In the genomic region with DNA sequence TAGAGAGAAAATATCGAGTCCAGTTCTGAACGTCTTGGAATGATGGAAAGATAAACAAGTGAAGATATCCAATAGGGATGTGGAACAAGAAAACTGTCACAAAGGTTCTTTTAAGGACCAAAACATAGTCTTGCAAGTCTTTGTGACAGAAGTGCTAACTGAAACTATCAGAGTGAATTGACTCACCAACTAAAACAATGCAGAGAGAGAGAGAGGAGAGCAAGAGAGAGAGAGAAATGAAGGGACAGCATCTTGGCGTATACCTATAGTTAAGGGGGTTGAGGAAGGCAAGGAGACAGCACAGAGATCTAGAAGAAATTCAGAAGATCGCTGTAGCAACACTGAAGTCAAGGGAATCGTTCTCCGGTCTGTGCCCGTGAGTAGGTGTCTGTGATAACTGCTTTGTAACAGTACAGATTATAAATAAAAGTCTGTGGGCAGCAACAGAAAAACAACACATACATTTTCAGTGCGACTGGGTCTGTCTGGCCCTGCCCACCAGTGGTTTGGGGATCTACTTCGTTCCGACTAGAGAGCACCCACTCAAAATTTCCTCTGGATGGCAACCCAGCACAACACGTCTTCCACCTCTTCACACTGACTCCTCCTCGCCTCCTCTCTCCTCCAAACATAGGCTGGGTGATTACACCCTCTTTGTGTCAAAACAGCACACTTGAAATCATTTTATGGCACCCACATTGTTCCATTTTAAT, we compare ENCODE assay signal across 15 cellular contexts. TPM values are rescaled to one million over a fixed set of nuclear protein-coding genes. Genes with fewer than 3 reads are reported as not detected.
A peak's percentile ranks its signal among the peaks of the same experiment; 100 is the strongest.
DNase-seq lines count a peak whose midpoint lies in the region; ATAC-seq, FAIRE-seq and TF ChIP-seq lines count a peak whose summit lies in the region.
"Had no signal": no experiment of that assay in that cellular context is flagged by ENCODE, and none has a peak within 500 bp of the region (broad histone marks: within the 10 kb centered on the region; RNA-seq: fewer than 3 reads in every experiment).

No MANE protein-coding gene starts in this region.

- H3K27ac ChIP-seq in HepG2 (ENCODE audit: extremely low read length, insufficient read depth, low read length): no peak overlapping the region
- H3K27ac ChIP-seq in right lobe of liver: no peak overlapping the region
- no peak overlapping the region for H3K27ac ChIP-seq in Peyer's patch

- H3K27ac Mint-ChIP-seq in stimulated activated memory B cell treated with anti-CD40 and anti-IgM and Interleukin-4, amounts not matched to agents 10 μg/mL and 1 μg/mL and 100 μg/mL, for 72 hours: peak overlapping the region; percentile 10
- H3K27ac Mint-ChIP-seq: endodermal cell had no signal

- no peaks in the 10 kb centered on the region for H3K9me3 ChIP-seq in HepG2 (ENCODE audit: low read length)
- H3K9me3 ChIP-seq in right lobe of liver: no peaks in the 10 kb centered on the region
- H3K9me3 ChIP-seq in Peyer's patch: no peaks in the 10 kb centered on the region
- H3K9me3 ChIP-seq: BE2C had no signal

- no peaks in the 10 kb centered on the region for H3K36me3 ChIP-seq in HepG2 (replicated peaks in 1 of 2; ENCODE audit: control insufficient read depth in 1 of 2, insufficient read depth in 2 of 2, low read length in 2 of 2)
- no peaks in the 10 kb centered on the region for H3K36me3 ChIP-seq in right lobe of liver
- no peaks in the 10 kb centered on the region for H3K36me3 ChIP-seq in Peyer's patch
- H3K36me3 ChIP-seq: BE2C had no signal

- TF ChIP-seq CTCF in HepG2 (CRISPR knock-in tag; IDR thresholded peaks at IDR 0.05) (peak; percentile 33), right lobe of liver (IDR thresholded peaks at IDR 0.05) (no peak), Peyer's patch (IDR thresholded peaks at IDR 0.05) (no peak)

- intact Hi-C loops in HepG2 (cut with micrococcal nuclease; ENCODE audit: unreplicated experiment) (no loop called here), right lobe of liver (cut with DNase I) (no loop called here)

- TF ChIP-seq EP300 in HepG2 (IDR thresholded peaks at IDR 0.05; ENCODE audit: low read depth in 2 of 2, low read length in 2 of 2) (no peak), HepG2 (CRISPR knock-in tag; IDR thresholded peaks at IDR 0.05; ENCODE audit: borderline replicate concordance) (no peak)

- peaks cover 9% of the 10 kb centered on the region for H3K4me1 Mint-ChIP-seq in stimulated activated memory B cell treated with anti-CD40 and anti-IgM and Interleukin-4, amounts not matched to agents 10 μg/mL and 1 μg/mL and 100 μg/mL, for 72 hours

- peaks cover 5% of the 10 kb centered on the region for H3K79me2 ChIP-seq in HepG2 (ENCODE audit: insufficient read depth, low read length)

- WGBS in HepG2 (ENCODE audit: low lambda C conversion rate): 54% methylated on average over 12 of the region's 12 CpGs
- 70% methylated on average over 12 of the region's 12 CpGs for WGBS in right lobe of liver (ENCODE audit: insufficient coverage, low coverage, low lambda C conversion rate, missing lambda C conversion rate)

- peaks cover 17% of the 10 kb centered on the region for H3K4me1 ChIP-seq in HepG2 (ENCODE audit: insufficient read depth, low read length)
- peaks cover 0 to 10% (median 5%) of the 10 kb centered on the region in 4 donors for H3K4me1 ChIP-seq in right lobe of liver
- peaks cover 0 to 6% (median 0%) of the 10 kb centered on the region in 4 donors for H3K4me1 ChIP-seq in Peyer's patch
- H3K4me1 ChIP-seq: BE2C had no signal

- no peak overlapping the region; the same call in 1 of the 2 replicates for H3K9ac ChIP-seq in HepG2 (ENCODE audit: insufficient read depth, low read depth, low read length)

- POLR2A ChIA-PET in HepG2 (lab: Yijun Ruan, JAX): no interaction called here

- TF ChIP-seq POLR2A in HepG2 (IDR thresholded peaks at IDR 0.05; ENCODE audit: insufficient read depth in 1 of 2, low read depth in 2 of 2, low read length in 2 of 2) (no peak), right lobe of liver (IDR thresholded peaks at IDR 0.05) (no peak), Peyer's patch (IDR thresholded peaks at IDR 0.05) (no peak)

- H3K9me3 Mint-ChIP-seq in stimulated activated memory B cell treated with anti-CD40 and anti-IgM and Interleukin-4, amounts not matched to agents 10 μg/mL and 1 μg/mL and 100 μg/mL, for 72 hours: no peaks in the 10 kb centered on the region
- H3K9me3 Mint-ChIP-seq: endodermal cell had no signal

- no peak for TF ChIP-seq RAD21 in HepG2 (CRISPR knock-in tag; IDR thresholded peaks at IDR 0.05)

- no peaks in the 10 kb centered on the region for H4K20me1 ChIP-seq in HepG2 (ENCODE audit: insufficient read depth, low read length)

- H3K27me3 ChIP-seq in HepG2 (ENCODE audit: control insufficient read depth in 1 of 2, insufficient read depth in 2 of 2, low read length in 2 of 2) (no peaks in the 10 kb centered on the region; a peak in 1 of 5 replicates), right lobe of liver (no peaks in the 10 kb centered on the region), Peyer's patch (no peaks in the 10 kb centered on the region)
- H3K27me3 ChIP-seq: BE2C had no signal

- BruUV-seq in HepG2 (replicated peaks; lab: Mats Ljungman, UMichigan): no TSS peak

- in situ Hi-C loops in HepG2 (cut with HindIII; ENCODE audit: extremely low pct_ligation_motif_present, low pct_unique_long_range_greater_than_20kb): no loop called here

- peak overlapping the region; percentile 51 for H3K4me2 ChIP-seq in HepG2 (ENCODE audit: low read depth, low read length)

- no peaks in the 10 kb centered on the region for H3K36me3 Mint-ChIP-seq in stimulated activated memory B cell treated with anti-CD40 and anti-IgM and Interleukin-4, amounts not matched to agents 10 μg/mL and 1 μg/mL and 100 μg/mL, for 72 hours

- H3K27me3 Mint-ChIP-seq in stimulated activated memory B cell treated with anti-CD40 and anti-IgM and Interleukin-4, amounts not matched to agents 10 μg/mL and 1 μg/mL and 100 μg/mL, for 72 hours: no peaks in the 10 kb centered on the region

- no peak overlapping the region for H2AFZ ChIP-seq in HepG2 (ENCODE audit: low read length)

- no peak for DNase-seq in HepG2 (ENCODE audit: low spot score)
- DNase-seq in right lobe of liver: no peak
- DNase-seq in activated CD4-positive, alpha-beta T cell treated with anti-CD3 and anti-CD28 coated beads for 48 hours: peak; percentile 44
- DNase-seq in central memory CD4-positive, alpha-beta T cell: peak; percentile 7
- DNase-seq in activated CD4-positive, CD25-positive, alpha-beta regulatory T cell (lab: John Stamatoyannopoulos, UW): no peak
- DNase-seq in Peyer's patch: no peak
- no peak for DNase-seq in HuH-7.5 (ENCODE audit: low spot score)
- DNase-seq: BE2C, EL, endodermal cell, H7, MV-4-11 had no signal

- ATAC-seq in HepG2 (no peak), right lobe of liver (no peak)
- ATAC-seq in stimulated activated memory B cell treated with anti-CD40 and anti-IgM and Interleukin-4, amounts not matched to agents 10 μg/mL and 1 μg/mL and 100 μg/mL, for 72 hours: no peak

- H3K4me3 Mint-ChIP-seq in stimulated activated memory B cell treated with anti-CD40 and anti-IgM and Interleukin-4, amounts not matched to agents 10 μg/mL and 1 μg/mL and 100 μg/mL, for 72 hours: no peak overlapping the region
- H3K4me3 Mint-ChIP-seq: endodermal cell had no signal

- no peak for FAIRE-seq in HepG2 (lab: Jason Lieb, UNC)
- FAIRE-seq: bronchial epithelial cell, keratinocyte had no signal

- CTCF ChIA-PET in HepG2 (lab: Yijun Ruan, JAX; ENCODE audit: low intra/inter-chr PET ratio, low total read pairs): no interaction called here

- H3K4me3 ChIP-seq in HepG2 (replicated peaks in 1 of 3; ENCODE audit: insufficient read depth in 1 of 3, low read depth in 2 of 3, low read length in 3 of 3): no peak overlapping the region
- H3K4me3 ChIP-seq in right lobe of liver: no peak overlapping the region
- no peak overlapping the region for H3K4me3 ChIP-seq in Peyer's patch

TF ChIP-seq in HepG2, 621 proteins besides CTCF, POLR2A, EP300 and RAD21 (continues in another document):
- TF ChIP-seq GATAD1 (CRISPR knock-in tag; IDR thresholded peaks at IDR 0.05): no peak
- TF ChIP-seq KDM4B (CRISPR knock-in tag; IDR thresholded peaks at IDR 0.05): no peak
- no peak for TF ChIP-seq PCBP2 (optimal IDR thresholded peaks at IDR 0.05; ENCODE audit: low read depth, low read length, poor library complexity, severe bottlenecking)
- no peak for TF ChIP-seq NFRKB (IDR thresholded peaks at IDR 0.05)
- no peak for TF ChIP-seq IRF2 (CRISPR knock-in tag; IDR thresholded peaks at IDR 0.05)
- no peak for TF ChIP-seq JUNB (CRISPR knock-in tag; IDR thresholded peaks at IDR 0.05; ENCODE audit: borderline replicate concordance)
- TF ChIP-seq ZNF317 (CRISPR knock-in tag; IDR thresholded peaks at IDR 0.05): no peak
- no peak for TF ChIP-seq ZNF296 (CRISPR knock-in tag; conservative IDR thresholded peaks at IDR 0.05)
- TF ChIP-seq FOXO1 (CRISPR knock-in tag; IDR thresholded peaks at IDR 0.05): no peak

RNA-seq across cellular contexts. Expression of a gene that starts 4.8 kb away (rescaled TPM):
- total RNA-seq in HepG2 (2016; rRNA removed; fragmentation: Illumina TruSeq; extraction: Trizol) (104 and 158 TPM in 2 replicates), right lobe of liver (10 to 100 TPM; 12.8 to 29.3 (median 16.2) TPM), Peyer's patch (10 to 100 TPM; 11.7 to 48.7 (median 19.0) TPM)
- 65.3 and 66.5 TPM in 2 replicates for total RNA-seq in HepG2 (2016; cell fraction: cytosol; rRNA removed; fragmentation: Illumina TruSeq; extraction: Trizol; ENCODE audit: low read depth)
- total RNA-seq in HepG2 (2016; cell fraction: insoluble cytoplasmic fraction; rRNA removed; fragmentation: Illumina TruSeq; extraction: Trizol): 117 and 175 TPM in 2 replicates
- total RNA-seq in HepG2 (2016; cell fraction: membrane; rRNA removed; fragmentation: Illumina TruSeq; extraction: Trizol): 73.2 and 76.4 TPM in 2 replicates
- total RNA-seq in HepG2 (2016; cell fraction: nucleus; rRNA removed; fragmentation: Illumina TruSeq; extraction: Trizol): 44.6 and 50.4 TPM in 2 replicates
- 29.1 and 32.4 TPM in 2 replicates for polyA plus RNA-seq in HepG2 (2011; rRNA removed)
- polyA plus RNA-seq in HepG2 (2011; cell fraction: cytosol; rRNA removed): 37.1 and 37.6 TPM in 2 replicates
- polyA plus RNA-seq in HepG2 (2011; cell fraction: nucleus; rRNA removed): 12.7 and 13.3 TPM in 2 replicates
- 49.6 and 68.8 TPM in 2 replicates for polyA plus RNA-seq in HepG2 (2012)
- 84.3 and 106 TPM in 2 replicates for polyA plus RNA-seq in HepG2 (2016; cell fraction: cytosol; fragmentation: Illumina TruSeq; extraction: Trizol; ENCODE audit: low read depth)
- 196 and 215 TPM in 2 replicates for polyA plus RNA-seq in HepG2 (2016; cell fraction: insoluble cytoplasmic fraction; fragmentation: Illumina TruSeq; extraction: Trizol; ENCODE audit: low read depth)
- polyA plus RNA-seq in HepG2 (2016; cell fraction: membrane; fragmentation: Illumina TruSeq; extraction: Trizol; ENCODE audit: low read depth): 84.2 and 92.6 TPM in 2 replicates
- polyA plus RNA-seq in HepG2 (2016; cell fraction: nucleus; fragmentation: Illumina TruSeq; extraction: Trizol; ENCODE audit: insufficient read depth, low read depth): 92.2 and 92.5 TPM in 2 replicates
- polyA minus RNA-seq in HepG2 (2011; rRNA and poly(A)+ RNA removed; ENCODE audit: low replicate concordance): 12.7 and 15.1 TPM in 2 replicates
- polyA minus RNA-seq in HepG2 (2011; cell fraction: cytosol; rRNA and poly(A)+ RNA removed): 16.5 and 16.7 TPM in 2 replicates
- 12.4 and 16.9 TPM in 2 replicates for polyA minus RNA-seq in HepG2 (2011; cell fraction: nucleus; rRNA and poly(A)+ RNA removed)

Comparison
In these comparisons a context has a peak if more than half of its experiments do, and no peak if none do; other contexts are left out.
1. DNase-seq: peak in activated CD4-positive, alpha-beta T cell treated with anti-CD3 and anti-CD28 coated beads for 48 hours (single experiment) and central memory CD4-positive, alpha-beta T cell (single experiment); none in HepG2 (single experiment), right lobe of liver (0 of 3), activated CD4-positive, CD25-positive, alpha-beta regulatory T cell (0 of 4), Peyer's patch (0 of 3) and HuH-7.5 (single experiment).